13 cellular contexts compared by ENCODE assay signal in genomic region chr11:97732011-97732632, GRCh38.
"Had no signal": no experiment of that assay in that cellular context is flagged by ENCODE, and none has a peak within 500 bp of the region (broad histone marks: within the 10 kb centered on the region; RNA-seq: fewer than 3 reads in every experiment).

No MANE protein-coding gene starts in this region.

- ATAC-seq: activated CD4-positive, CD25-positive, alpha-beta regulatory T cell treated with anti-CD3 and anti-CD28 coated beads, Interleukin-2, amount 50 U/mL, for 24 hours; activated T-helper 17 cell treated with anti-CD3 and anti-CD28 coated beads, Interleukin-2, amount 50 U/mL, for 72 hours; gastrocnemius medialis; stimulated activated effector memory CD8-positive, alpha-beta T cell treated with anti-CD3 and anti-CD28 coated beads, Interleukin-12 subunit alpha, Interleukin-12 subunit beta, amount 100 ng/mL, for 72 hours had no signal

- H3K4me3 Mint-ChIP-seq: activated T-helper 17 cell treated with anti-CD3 and anti-CD28 coated beads, Interleukin-2, amount 50 U/mL, for 72 hours; neural crest cell; stimulated activated effector memory CD8-positive, alpha-beta T cell treated with anti-CD3 and anti-CD28 coated beads, Interleukin-12 subunit alpha, Interleukin-12 subunit beta, amount 100 ng/mL, for 72 hours had no signal

- H3K27me3 ChIP-seq: ascending aorta, gastrocnemius medialis, ovary had no signal

- H3K9me3 Mint-ChIP-seq: neural crest cell had no signal

- H3K4me1 Mint-ChIP-seq: activated T-helper 17 cell treated with anti-CD3 and anti-CD28 coated beads, Interleukin-2, amount 50 U/mL, for 72 hours; neural crest cell; stimulated activated effector memory CD8-positive, alpha-beta T cell treated with anti-CD3 and anti-CD28 coated beads, Interleukin-12 subunit alpha, Interleukin-12 subunit beta, amount 100 ng/mL, for 72 hours had no signal

- H3K36me3 ChIP-seq: ascending aorta, gastrocnemius medialis, ovary, thoracic aorta had no signal

- H3K27ac ChIP-seq: ascending aorta, gastrocnemius medialis, ovary, thoracic aorta had no signal

- H3K27me3 Mint-ChIP-seq: activated T-helper 17 cell treated with anti-CD3 and anti-CD28 coated beads, Interleukin-2, amount 50 U/mL, for 72 hours had no signal

- H3K27ac Mint-ChIP-seq: activated T-helper 17 cell treated with anti-CD3 and anti-CD28 coated beads, Interleukin-2, amount 50 U/mL, for 72 hours; stimulated activated effector memory CD8-positive, alpha-beta T cell treated with anti-CD3 and anti-CD28 coated beads, Interleukin-12 subunit alpha, Interleukin-12 subunit beta, amount 100 ng/mL, for 72 hours had no signal

- H3K9me3 ChIP-seq: ascending aorta, gastrocnemius medialis, ovary, thoracic aorta had no signal

- H3K36me3 Mint-ChIP-seq: stimulated activated effector memory CD8-positive, alpha-beta T cell treated with anti-CD3 and anti-CD28 coated beads, Interleukin-12 subunit alpha, Interleukin-12 subunit beta, amount 100 ng/mL, for 72 hours had no signal

- H3K4me1 ChIP-seq: ascending aorta, gastrocnemius medialis had no signal

- H3K4me3 ChIP-seq: ascending aorta, gastrocnemius medialis, ovary, thoracic aorta had no signal

- DNase-seq: activated CD4-positive, alpha-beta T cell treated with anti-CD3 and anti-CD28 coated beads, Interleukin-2, amount 50 U/mL, for 1 hour; activated naive CD4-positive, alpha-beta T cell treated with Interleukin-2 at 50 U/mL for 16 hours; erythroblast; gastrocnemius medialis; ovary; stimulated activated CD4-positive, alpha-beta T cell treated with anti-CD3 and anti-CD28 coated beads, Interleukin-12 subunit alpha, Interleukin-12 subunit beta, amount 100 ng/mL, for 4 hours; stimulated activated CD4-positive, alpha-beta T cell treated with anti-CD3 and anti-CD28 coated beads, Interleukin-2, amount 100 ng/mL, for 24 hours had no signal
